8 cellular contexts compared by ENCODE assay signal in genomic region chr1:153633161-153633746, GRCh38.
DNase-seq lines count a peak whose midpoint lies in the region; ATAC-seq and TF ChIP-seq lines count a peak whose summit lies in the region.

No MANE protein-coding gene starts in this region.

- H3K4me1 Mint-ChIP-seq in effector memory CD8-positive, alpha-beta T cell (ENCODE audit: low read depth in 2 of 2): peaks cover 28 to 34% of the 10 kb centered on the region in 2 donors
- H3K4me1 Mint-ChIP-seq in nephron progenitor cell: peaks cover 86% of the 10 kb centered on the region

- ATAC-seq in effector memory CD8-positive, alpha-beta T cell (replicated peaks): no peak
- ATAC-seq in GM21528 (IDR thresholded peaks at IDR 0.05; ENCODE audit: low FRiP score, unreplicated experiment): no peak
- no peak for ATAC-seq in HG02840 (IDR thresholded peaks at IDR 0.05; ENCODE audit: low FRiP score, unreplicated experiment)
- no peak for ATAC-seq in HG02571 (IDR thresholded peaks at IDR 0.05; ENCODE audit: unreplicated experiment)

- peaks cover 50% of the 10 kb centered on the region for H3K36me3 Mint-ChIP-seq in effector memory CD8-positive, alpha-beta T cell (ENCODE audit: insufficient read depth)
- peaks cover 44% of the 10 kb centered on the region for H3K36me3 Mint-ChIP-seq in nephron progenitor cell (ENCODE audit: low read depth)

- TF ChIP-seq CTCF in GM12864 (IDR thresholded peaks at IDR 0.05; ENCODE audit: low read depth, low read length, missing control alignments) (no peak), nephron progenitor cell (IDR thresholded peaks at IDR 0.05) (no peak)

- H3K4me3 Mint-ChIP-seq in effector memory CD8-positive, alpha-beta T cell: peak overlapping the region; percentile 99 to 100
- peak overlapping the region; percentile 96 for H3K4me3 Mint-ChIP-seq in nephron progenitor cell

- no peaks in the 10 kb centered on the region for H3K9me3 Mint-ChIP-seq in effector memory CD8-positive, alpha-beta T cell
- H3K9me3 Mint-ChIP-seq in nephron progenitor cell: peaks cover 12% of the 10 kb centered on the region

- no peaks in the 10 kb centered on the region for H3K27me3 Mint-ChIP-seq in effector memory CD8-positive, alpha-beta T cell
- H3K27me3 Mint-ChIP-seq in nephron progenitor cell (ENCODE audit: low read depth, poor library complexity): peaks cover 3% of the 10 kb centered on the region

- peak overlapping the region; percentile 100 for H3K27ac Mint-ChIP-seq in effector memory CD8-positive, alpha-beta T cell
- H3K27ac Mint-ChIP-seq in nephron progenitor cell: no peak overlapping the region

- DNase-seq in GM12864 (ENCODE audit: low read depth) (no peak), NCI-H2029 treated with DMSO at 0.1 percent for 48 hours (lab: John Stamatoyannopoulos, UW) (peak; percentile 47), nephron progenitor cell (no peak), NCI-H2171 treated with DMSO at 0.1 percent for 48 hours (lab: John Stamatoyannopoulos, UW) (no peak)
- DNase-seq in effector memory CD8-positive, alpha-beta T cell: no peak

- H3K4me3 ChIP-seq in GM12864 (ENCODE audit: low read depth, low read length): peak overlapping the region; percentile 62; the same call in 1 of the 2 replicates
